1 cellular context compared by ENCODE assay signal in genomic region chr5:83513491-83513890, GRCh38.
TF ChIP-seq lines count a peak whose summit lies in the region.

No MANE protein-coding gene starts in this region.

TF ChIP-seq in WTC11, 78 proteins besides CTCF, POLR2A, EP300 and RAD21 (continued from another document):
- TF ChIP-seq ARID4B (CRISPR knock-in tag; IDR thresholded peaks at IDR 0.05; ENCODE audit: borderline replicate concordance) (no peak), SMAD4 (CRISPR knock-in tag; IDR thresholded peaks at IDR 0.05) (no peak), ZMAT4 (CRISPR knock-in tag; IDR thresholded peaks at IDR 0.05) (no peak), NFYB (CRISPR knock-in tag; conservative IDR thresholded peaks at IDR 0.05; ENCODE audit: low read depth) (no peak), TEAD1 (CRISPR knock-in tag; IDR thresholded peaks at IDR 0.05) (no peak), TEAD4 (CRISPR knock-in tag; IDR thresholded peaks at IDR 0.05) (no peak)
- TF ChIP-seq, protein P1, sequence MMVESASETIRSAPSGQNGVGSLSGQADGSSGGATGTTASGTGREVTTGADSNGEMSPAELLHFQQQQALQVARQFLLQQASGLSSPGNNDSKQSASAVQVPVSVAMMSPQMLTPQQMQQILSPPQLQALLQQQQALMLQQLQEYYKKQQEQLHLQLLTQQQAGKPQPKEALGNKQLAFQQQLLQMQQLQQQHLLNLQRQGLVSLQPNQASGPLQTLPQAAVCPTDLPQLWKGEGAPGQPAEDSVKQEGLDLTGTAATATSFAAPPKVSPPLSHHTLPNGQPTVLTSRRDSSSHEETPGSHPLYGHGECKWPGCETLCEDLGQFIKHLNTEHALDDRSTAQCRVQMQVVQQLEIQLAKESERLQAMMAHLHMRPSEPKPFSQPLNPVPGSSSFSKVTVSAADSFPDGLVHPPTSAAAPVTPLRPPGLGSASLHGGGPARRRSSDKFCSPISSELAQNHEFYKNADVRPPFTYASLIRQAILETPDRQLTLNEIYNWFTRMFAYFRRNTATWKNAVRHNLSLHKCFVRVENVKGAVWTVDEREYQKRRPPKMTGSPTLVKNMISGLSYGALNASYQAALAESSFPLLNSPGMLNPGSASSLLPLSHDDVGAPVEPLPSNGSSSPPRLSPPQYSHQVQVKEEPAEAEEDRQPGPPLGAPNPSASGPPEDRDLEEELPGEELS (CRISPR knock-in tag; IDR thresholded peaks at IDR 0.05) = no peak
